Comparison of ENCODE assay signal across 7 cellular contexts in the genomic region with DNA sequence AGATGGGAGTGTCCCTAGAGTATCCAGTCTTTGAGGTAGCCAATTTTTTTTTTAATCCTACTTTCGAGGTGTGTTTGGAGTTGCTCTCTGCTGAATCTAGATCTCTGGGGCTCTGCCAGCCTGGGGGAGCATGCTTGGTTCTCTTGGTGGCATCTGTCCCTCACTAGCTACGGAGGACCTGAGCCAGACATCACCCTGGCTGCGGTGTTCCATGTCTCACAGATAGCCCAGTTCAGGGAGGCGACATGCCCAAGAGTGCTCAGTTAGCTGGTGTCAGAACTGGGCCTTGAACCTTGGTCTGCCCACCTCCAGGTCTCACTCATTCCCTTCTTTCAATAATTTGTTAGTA. TPM values are rescaled to one million over a fixed set of nuclear protein-coding genes. Genes with fewer than 3 reads are reported as not detected.
DNase-seq lines count a peak whose midpoint lies in the region; ATAC-seq and TF ChIP-seq lines count a peak whose summit lies in the region.

No MANE protein-coding gene starts in this region.

- ATAC-seq in left lung (peak; percentile 0), thoracic aorta (ENCODE audit: insufficient number of reproducible peaks, low FRiP score, low read depth) (no peak), HG02970 (IDR thresholded peaks at IDR 0.05; ENCODE audit: low FRiP score, unreplicated experiment) (no peak), HG03196 (IDR thresholded peaks at IDR 0.05; ENCODE audit: unreplicated experiment) (no peak)

- H3K27me3 ChIP-seq in HUES6 (ENCODE audit: control insufficient read depth, insufficient read depth, low read length): no peaks in the 10 kb centered on the region
- no peaks in the 10 kb centered on the region for H3K27me3 ChIP-seq in ascending aorta
- no peaks in the 10 kb centered on the region for H3K27me3 ChIP-seq in left lung
- H3K27me3 ChIP-seq in thoracic aorta (replicated peaks; ENCODE audit: insufficient read depth): no peaks in the 10 kb centered on the region

- H3K4me1 ChIP-seq in HUES6 (ENCODE audit: control insufficient read depth, insufficient read depth, low read length) (peaks cover 48% of the 10 kb centered on the region), ascending aorta (peaks cover 5 to 28% of the 10 kb centered on the region in 2 donors), left lung (peaks cover 23 to 87% of the 10 kb centered on the region in 2 donors), thoracic aorta (ENCODE audit: control insufficient read depth in 1 of 2, low read depth in 2 of 2) (peaks cover 10 to 31% of the 10 kb centered on the region in 2 donors)

- DNase-seq in ascending aorta (ENCODE audit: low spot score in 2 of 2) (no peak), left lung (no peak), thoracic aorta (ENCODE audit: low spot score) (no peak), dermis blood vessel endothelial cell (no peak)

- H3K27ac ChIP-seq in HUES6 (ENCODE audit: low read depth, low read length) (no peak overlapping the region), ascending aorta (peak overlapping the region; percentile 77 to 87), left lung (peak overlapping the region; percentile 78 to 87), thoracic aorta (peak overlapping the region; percentile 56 to 86)

- no peaks in the 10 kb centered on the region for H3K9me3 ChIP-seq in HUES6 (ENCODE audit: control insufficient read depth, insufficient read depth, low read depth, low read length)
- no peaks in the 10 kb centered on the region for H3K9me3 ChIP-seq in ascending aorta
- H3K9me3 ChIP-seq in left lung: no peaks in the 10 kb centered on the region
- no peaks in the 10 kb centered on the region for H3K9me3 ChIP-seq in thoracic aorta

- H3K4me3 ChIP-seq in HUES6 (ENCODE audit: low read depth, low read length): peak overlapping the region; percentile 60
- H3K4me3 ChIP-seq in ascending aorta: peak overlapping the region; percentile 66 to 72
- peak overlapping the region; percentile 49 to 72 for H3K4me3 ChIP-seq in left lung
- H3K4me3 ChIP-seq in thoracic aorta: peak overlapping the region; percentile 81

- H3K36me3 ChIP-seq in HUES6 (ENCODE audit: control insufficient read depth, insufficient read depth, low read length) (peaks cover 9% of the 10 kb centered on the region), ascending aorta (peaks cover 0 to 8% of the 10 kb centered on the region in 2 donors), left lung (peaks cover 0 to 37% of the 10 kb centered on the region in 2 donors), thoracic aorta (peaks cover 3% of the 10 kb centered on the region)

- no peak for TF ChIP-seq CTCF in ascending aorta (IDR thresholded peaks at IDR 0.05)
- no peak for TF ChIP-seq CTCF in left lung (IDR thresholded peaks at IDR 0.05)
- TF ChIP-seq CTCF in thoracic aorta (IDR thresholded peaks at IDR 0.05): no peak

- H3K9ac ChIP-seq in HUES6 (ENCODE audit: low read length): peak overlapping the region; percentile 63

- intact Hi-C loops in ascending aorta (cut with DNase I): loop anchor here (1.0 to 2.0 kb wide), 2 partner anchors 19 to 31 kb away; partner anchors contain the start of gene MCM5
- intact Hi-C loops in left lung (cut with DNase I): no loop called here

RNA-seq across cellular contexts. Expression of gene HMOX1, which starts 0.5 kb away (rescaled TPM):
- total RNA-seq in ascending aorta: 27.1 TPM
- 100 to 1,000 TPM in 1 of 2 donors, 10 to 100 TPM in 1; 43.4 to 355 TPM for total RNA-seq in left lung
- 100 to 1,000 TPM in 1 of 2 donors, 10 to 100 TPM in 1; 28.3 to 332 TPM for total RNA-seq in thoracic aorta
- 86.4 and 114 TPM in 2 replicates for total RNA-seq in dermis blood vessel endothelial cell

RNA-seq across cellular contexts. Expression of gene MCM5, which starts 18.5 kb away (rescaled TPM):
- total RNA-seq in ascending aorta (31.1 TPM), left lung (10 to 100 TPM; 34.9 to 62.5 TPM), thoracic aorta (10 to 100 TPM; 18.1 to 53.1 TPM), dermis blood vessel endothelial cell (47.5 and 103 TPM in 2 replicates)
